Comparison of ENCODE assay signal across 15 cellular contexts in genomic region chr2:133422946-133423345, GRCh38.
DNase-seq lines count a peak whose midpoint lies in the region; ATAC-seq and TF ChIP-seq lines count a peak whose summit lies in the region.
"Had no signal": no experiment of that assay in that cellular context is flagged by ENCODE, and none has a peak within 500 bp of the region (broad histone marks: within the 10 kb centered on the region; RNA-seq: fewer than 3 reads in every experiment).

No MANE protein-coding gene starts in this region.

- TF ChIP-seq CTCF in AG04449 (IDR thresholded peaks at IDR 0.05; ENCODE audit: insufficient read depth, low read length, missing control alignments), result no peak

- H3K27ac ChIP-seq in iPS-20b (ENCODE audit: low read length), result no peak overlapping the region
- H3K27ac ChIP-seq: foreskin keratinocyte, SJCRH30, tibial nerve had no signal

- H3K9me3 ChIP-seq in iPS-20b (ENCODE audit: insufficient read depth, low read depth, low read length), result no peaks in the 10 kb centered on the region
- H3K9me3 ChIP-seq: SJCRH30, tibial nerve had no signal

- H3K27me3 ChIP-seq in iPS-20b (ENCODE audit: insufficient read depth, low read length), result no peaks in the 10 kb centered on the region
- H3K27me3 ChIP-seq: foreskin keratinocyte, tibial nerve had no signal

- no peaks in the 10 kb centered on the region for H3K36me3 ChIP-seq in iPS-20b (ENCODE audit: insufficient read depth, low read depth, low read length)
- H3K36me3 ChIP-seq: SJCRH30, tibial nerve had no signal

- no peak overlapping the region for H3K9ac ChIP-seq in iPS-20b (ENCODE audit: low read depth, low read length)

- peaks cover 43% of the 10 kb centered on the region for H3K4me1 ChIP-seq in iPS-20b (ENCODE audit: insufficient read depth, low read length)
- H3K4me1 ChIP-seq: SJCRH30 had no signal

- no peak for ATAC-seq in GM18868 (IDR thresholded peaks at IDR 0.05; ENCODE audit: unreplicated experiment)
- ATAC-seq: activated T-helper 17 cell treated with anti-CD3 and anti-CD28 coated beads, Interleukin-2, amount 50 U/mL, for 72 hours; foreskin keratinocyte; sciatic nerve had no signal

- CTCF ChIA-PET in AG04449 (lab: Yijun Ruan, JAX), result interaction anchor here (1.0 kb wide), 1 partner anchor 138 kb away, joined by 5 read pairs; no protein-coding TSS in a partner anchor

- DNase-seq in AG04449 (ENCODE audit: low read depth, low spot score) (peak; percentile 79), HK-2 (ENCODE audit: unreplicated experiment) (peak; percentile 35), astrocyte of the hippocampus (ENCODE audit: low read depth, low spot score) (peak; percentile 72), superior temporal gyrus (ENCODE audit: extremely low spot score) (no peak), germinal center (ENCODE audit: low spot score) (no peak), DMS79 (lab: John Stamatoyannopoulos, UW) (no peak)
- DNase-seq: amygdala; SJCRH30; stimulated activated CD4-positive, alpha-beta T cell treated with anti-CD3 and anti-CD28 coated beads, Interleukin-4, amount 100 ng/mL, for 1 hour had no signal

- H3K4me3 ChIP-seq in AG04449 (ENCODE audit: low read depth, low read length), result no peak overlapping the region
- peak overlapping the region; percentile 23; the same call in 1 of the 2 replicates for H3K4me3 ChIP-seq in iPS-20b (ENCODE audit: low read length)
- H3K4me3 ChIP-seq: SJCRH30, tibial nerve had no signal

- POLR2A ChIA-PET in AG04449 (lab: Yijun Ruan, JAX), result no interaction called here

Comparison
In these comparisons a context has a peak if more than half of its experiments do, and no peak if none do; other contexts are left out.
1. DNase-seq: peak in AG04449 (single experiment), HK-2 (single experiment) and astrocyte of the hippocampus (single experiment); none in superior temporal gyrus (single experiment), germinal center (single experiment) and DMS79 (single experiment).